In genomic region chr15:69539316-69539715, GRCh38 we compare ENCODE assay signal across 22 cellular contexts.
"Had no signal": no experiment of that assay in that cellular context is flagged by ENCODE, and none has a peak within 500 bp of the region (broad histone marks: within the 10 kb centered on the region; RNA-seq: fewer than 3 reads in every experiment).

No MANE protein-coding gene starts in this region.

- ATAC-seq: gastrocnemius medialis; heart left ventricle; left lung; natural killer cell; sciatic nerve; stimulated activated effector memory CD8-positive, alpha-beta T cell treated with anti-CD3 and anti-CD28 coated beads, Interleukin-12 subunit alpha, Interleukin-12 subunit beta, amount 100 ng/mL, for 72 hours had no signal

- H3K27ac ChIP-seq: dorsolateral prefrontal cortex, gastrocnemius medialis, heart left ventricle, hepatocyte, left lung, parathyroid adenoma, stomach, thyroid gland had no signal

- H3K27ac Mint-ChIP-seq: natural killer cell; progenitor cell of endocrine pancreas; stimulated activated effector memory CD8-positive, alpha-beta T cell treated with anti-CD3 and anti-CD28 coated beads, Interleukin-12 subunit alpha, Interleukin-12 subunit beta, amount 100 ng/mL, for 72 hours; type B pancreatic cell had no signal

- DNase-seq: cortex of kidney; dorsolateral prefrontal cortex; effector CD4-positive, alpha-beta T cell; gastrocnemius medialis; heart left ventricle; kidney; left lung; mesendoderm; midbrain; natural killer cell; stimulated activated CD4-positive, alpha-beta T cell treated with anti-CD3 and anti-CD28 coated beads, Interleukin-2, amount 100 ng/mL, for 24 hours; stimulated activated CD4-positive, alpha-beta T cell treated with anti-CD3 and anti-CD28 coated beads, Interleukin-4, amount 100 ng/mL, for 24 hours; stimulated activated naive CD4-positive, alpha-beta T cell treated with Interleukin-2 at 50 U/mL for 16 hours; stomach; thyroid gland had no signal

- H3K27me3 ChIP-seq: gastrocnemius medialis, heart left ventricle, hepatocyte, stomach, thyroid gland had no signal

- H3K4me3 Mint-ChIP-seq: natural killer cell; neural crest cell; stimulated activated effector memory CD8-positive, alpha-beta T cell treated with anti-CD3 and anti-CD28 coated beads, Interleukin-12 subunit alpha, Interleukin-12 subunit beta, amount 100 ng/mL, for 72 hours; type B pancreatic cell had no signal

- H3K4me1 Mint-ChIP-seq: stimulated activated effector memory CD8-positive, alpha-beta T cell treated with anti-CD3 and anti-CD28 coated beads, Interleukin-12 subunit alpha, Interleukin-12 subunit beta, amount 100 ng/mL, for 72 hours had no signal

- H3K9ac ChIP-seq: parathyroid adenoma had no signal

- H3K4me3 ChIP-seq: dorsolateral prefrontal cortex, gastrocnemius medialis, heart left ventricle, hepatocyte, left lung, stomach, thyroid gland had no signal

- H3K9me3 Mint-ChIP-seq: natural killer cell; neural crest cell; stimulated activated effector memory CD8-positive, alpha-beta T cell treated with anti-CD3 and anti-CD28 coated beads, Interleukin-12 subunit alpha, Interleukin-12 subunit beta, amount 100 ng/mL, for 72 hours; type B pancreatic cell had no signal

- H3K79me2 ChIP-seq: hepatocyte, parathyroid adenoma had no signal

- H2AFZ ChIP-seq: hepatocyte, parathyroid adenoma had no signal

- H3K4me2 ChIP-seq: hepatocyte had no signal

- H3K36me3 ChIP-seq: gastrocnemius medialis, heart left ventricle, left lung, stomach, thyroid gland had no signal

- H3K9me3 ChIP-seq: gastrocnemius medialis, heart left ventricle, left lung, stomach, thyroid gland had no signal

- H3K36me3 Mint-ChIP-seq: natural killer cell; stimulated activated effector memory CD8-positive, alpha-beta T cell treated with anti-CD3 and anti-CD28 coated beads, Interleukin-12 subunit alpha, Interleukin-12 subunit beta, amount 100 ng/mL, for 72 hours; type B pancreatic cell had no signal

- H3K4me1 ChIP-seq: heart left ventricle, left lung, parathyroid adenoma had no signal
